ENCODE assay signal across 1 cellular context in genomic region chr20:56630086-56630493, GRCh38.
TF ChIP-seq lines count a peak whose summit lies in the region.

No MANE protein-coding gene starts in this region.

TF ChIP-seq in H1, 55 proteins besides CTCF, POLR2A, EP300 and RAD21 (continued from another document):
- TF ChIP-seq GABPA (IDR thresholded peaks at IDR 0.05; ENCODE audit: borderline replicate concordance, insufficient read depth, low read length) = 0 out of 2 replicates have a peak, but pooled peaks have one; percentile 15
- peak; percentile 61; the same call in 1 of the 2 replicates for TF ChIP-seq YY1 (IDR thresholded peaks at IDR 0.05; ENCODE audit: low read depth, low read length)
- TF ChIP-seq TCF12 (IDR thresholded peaks at IDR 0.05; ENCODE audit: low read depth, low read length) = no peak
- no peak for TF ChIP-seq FOSL1 (IDR thresholded peaks at IDR 0.05; ENCODE audit: insufficient read depth, low read depth, low read length)
- 0 out of 4 replicates have a peak, but pooled peaks have one; percentile 32 to 45 for TF ChIP-seq SIN3A (conservative IDR thresholded peaks at IDR 0.05 in 1 of 2, IDR thresholded peaks at IDR 0.05 in 1 of 2; ENCODE audit: low read depth in 1 of 2, low read length in 2 of 2)
- no peak for TF ChIP-seq SP4 (IDR thresholded peaks at IDR 0.05; ENCODE audit: low read length)
- peak; percentile 78 for TF ChIP-seq E2F6 (IDR thresholded peaks at IDR 0.05)
- peak; percentile 28; the same call in 1 of the 2 replicates for TF ChIP-seq JUND (IDR thresholded peaks at IDR 0.05; ENCODE audit: low read length)
- TF ChIP-seq RXRA (IDR thresholded peaks at IDR 0.05; ENCODE audit: insufficient read depth, low read depth, low read length) = no peak
- TF ChIP-seq RBBP5 (IDR thresholded peaks at IDR 0.05; ENCODE audit: borderline replicate concordance, low read depth, low read length) = peak; percentile 27; the same call in 1 of the 2 replicates
- peak; percentile 38 for TF ChIP-seq BRCA1 (IDR thresholded peaks at IDR 0.05; ENCODE audit: low read depth, low read length)
TF ChIP-seq in H1: peak in this region for 12.
